ENCODE assay signal across 10 cellular contexts in the genomic region with DNA sequence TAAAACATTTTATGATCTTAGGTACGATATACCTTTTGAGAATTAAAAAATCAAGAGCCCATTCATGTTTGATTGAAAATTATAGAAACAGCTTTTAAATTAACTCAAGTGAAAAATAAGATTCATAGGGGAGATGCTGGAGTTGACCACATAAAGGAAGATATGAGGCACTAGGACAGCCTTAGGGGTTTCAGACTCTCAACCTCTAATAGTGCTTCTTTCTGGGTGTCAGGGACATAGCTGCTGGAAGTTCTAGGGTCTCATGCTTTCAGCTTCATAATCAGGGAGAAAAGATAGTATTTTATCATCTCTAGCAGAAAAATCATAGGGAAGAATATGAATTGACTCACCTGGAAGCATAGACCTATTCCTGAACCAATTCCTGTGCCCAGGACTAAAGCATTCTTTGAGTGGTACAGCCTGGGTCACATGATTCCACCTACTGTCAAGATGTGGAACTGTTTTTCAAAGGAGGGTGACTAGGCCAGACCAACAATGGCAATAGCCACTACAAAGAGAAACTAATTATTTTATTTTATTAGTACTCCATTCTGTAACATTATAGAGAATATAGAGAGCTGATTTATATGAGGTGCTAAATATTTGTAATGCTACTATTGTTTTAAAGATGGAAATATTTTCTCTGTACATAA. TPM values are rescaled to one million over a fixed set of nuclear protein-coding genes. Genes with fewer than 3 reads are reported as not detected.
DNase-seq lines count a peak whose midpoint lies in the region; ATAC-seq, FAIRE-seq and TF ChIP-seq lines count a peak whose summit lies in the region.
"Had no signal": no experiment of that assay in that cellular context is flagged by ENCODE, and none has a peak within 500 bp of the region (broad histone marks: within the 10 kb centered on the region; RNA-seq: fewer than 3 reads in every experiment).

No MANE protein-coding gene starts in this region.

- H3K36me3 Mint-ChIP-seq in CD8-positive, alpha-beta memory T cell = no peaks in the 10 kb centered on the region
- H3K36me3 Mint-ChIP-seq: naive B cell had no signal

- H3K27ac ChIP-seq in endothelial cell of umbilical vein (ENCODE audit: insufficient read depth, low read depth, low read length) (no peak overlapping the region), kidney (ENCODE audit: low read depth in 2 of 2, low read length in 2 of 2) (no peak overlapping the region)
- no peak overlapping the region for H3K27ac ChIP-seq in CD8-positive, alpha-beta memory T cell (ENCODE audit: low read depth, low read length)

- no peaks in the 10 kb centered on the region for H3K79me2 ChIP-seq in endothelial cell of umbilical vein (ENCODE audit: control insufficient read depth, insufficient read depth, low read length)

- H3K27me3 Mint-ChIP-seq in CD8-positive, alpha-beta memory T cell = peaks cover 0 to 6% of the 10 kb centered on the region in 2 donors

- H3K4me3 Mint-ChIP-seq in CD8-positive, alpha-beta memory T cell = no peak overlapping the region
- H3K4me3 Mint-ChIP-seq: naive B cell; T-helper 1 cell treated with Interleukin-12 subunit alpha and Interleukin-12 subunit beta and Interleukin-4 antibody, amounts not matched to agents 30 μg/mL and 1 μg/mL, for 36 hours had no signal

- intact Hi-C loops in endothelial cell of umbilical vein (cut with micrococcal nuclease) (loop anchor here (1.0 kb wide), 2 partner anchors 136 to 141 kb away; no protein-coding TSS in a partner anchor), kidney (cut with DNase I) (no loop called here)

- no peaks in the 10 kb centered on the region for H3K36me3 ChIP-seq in endothelial cell of umbilical vein (ENCODE audit: control insufficient read depth in 2 of 2, extremely low read depth in 1 of 2, insufficient read depth in 2 of 2, low read length in 2 of 2)
- H3K36me3 ChIP-seq in CD8-positive, alpha-beta memory T cell (ENCODE audit: insufficient read depth, low read length) = no peaks in the 10 kb centered on the region
- H3K36me3 ChIP-seq in kidney (ENCODE audit: control insufficient read depth in 1 of 2, insufficient read depth in 2 of 2, low read length in 2 of 2) = no peaks in the 10 kb centered on the region

- no peak overlapping the region for H3K27ac Mint-ChIP-seq in CD8-positive, alpha-beta memory T cell
- H3K27ac Mint-ChIP-seq: naive B cell; T-helper 1 cell treated with Interleukin-12 subunit alpha and Interleukin-12 subunit beta and Interleukin-4 antibody, amounts not matched to agents 30 μg/mL and 1 μg/mL, for 36 hours had no signal

- no TSS peak for BruUV-seq in endothelial cell of umbilical vein (replicated peaks; lab: Mats Ljungman, UMichigan)

- H3K9me3 ChIP-seq in endothelial cell of umbilical vein (replicated peaks; ENCODE audit: control insufficient read depth, insufficient read depth, low read length) = no peaks in the 10 kb centered on the region
- H3K9me3 ChIP-seq in CD8-positive, alpha-beta memory T cell (ENCODE audit: low read length) = no peaks in the 10 kb centered on the region
- H3K9me3 ChIP-seq in kidney (ENCODE audit: control insufficient read depth in 1 of 2, low read length in 2 of 2) = no peaks in the 10 kb centered on the region

- no peak for DNase-seq in GM12892 (ENCODE audit: insufficient read length)
- DNase-seq in endothelial cell of umbilical vein (ENCODE audit: low read depth, low spot score) = peak; percentile 27
- DNase-seq in NOMO-1 treated with DMSO at 0.1 percent for 48 hours (lab: John Stamatoyannopoulos, UW; ENCODE audit: unreplicated experiment) = no peak
- no peak for DNase-seq in CD8-positive, alpha-beta memory T cell
- DNase-seq in GF-D8 (lab: John Stamatoyannopoulos, UW) = no peak
- DNase-seq in kidney = no peak
- DNase-seq: naive B cell had no signal

- TF ChIP-seq POLR2A in GM12892 (IDR thresholded peaks at IDR 0.05; ENCODE audit: low read depth, low read length) (no peak), endothelial cell of umbilical vein (IDR thresholded peaks at IDR 0.05; ENCODE audit: low read depth, low read length) (no peak)

- no peaks in the 10 kb centered on the region for H3K9me3 Mint-ChIP-seq in CD8-positive, alpha-beta memory T cell
- H3K9me3 Mint-ChIP-seq: naive B cell; T-helper 1 cell treated with Interleukin-12 subunit alpha and Interleukin-12 subunit beta and Interleukin-4 antibody, amounts not matched to agents 30 μg/mL and 1 μg/mL, for 36 hours had no signal

- H3K9ac ChIP-seq in endothelial cell of umbilical vein (replicated peaks; ENCODE audit: extremely low read depth, insufficient read depth, low read length) (no peak overlapping the region), kidney (ENCODE audit: low read length in 2 of 2) (no peak overlapping the region)

- no peaks in the 10 kb centered on the region for H3K4me1 ChIP-seq in endothelial cell of umbilical vein (ENCODE audit: control insufficient read depth, extremely low read depth, insufficient read depth, low read length)
- no peaks in the 10 kb centered on the region for H3K4me1 ChIP-seq in CD8-positive, alpha-beta memory T cell (ENCODE audit: insufficient read depth, low read length)
- no peaks in the 10 kb centered on the region for H3K4me1 ChIP-seq in kidney (ENCODE audit: control insufficient read depth in 1 of 2, insufficient read depth in 1 of 2, low read depth in 1 of 2, low read length in 2 of 2)

- peak; percentile 23 to 26 for TF ChIP-seq CTCF in endothelial cell of umbilical vein (IDR thresholded peaks at IDR 0.05; ENCODE audit: extremely low read depth in 1 of 2, insufficient read depth in 1 of 2, low read depth in 1 of 2, low read length in 2 of 2)
- no peak for TF ChIP-seq CTCF in kidney (IDR thresholded peaks at IDR 0.05; ENCODE audit: borderline replicate concordance, extremely low read depth, insufficient read depth)

- FAIRE-seq in GM12892 (lab: Jason Lieb, UNC) = peak; percentile 24
- peak; percentile 69 for FAIRE-seq in endothelial cell of umbilical vein (lab: Jason Lieb, UNC)
- FAIRE-seq in kidney (lab: Jason Lieb, UNC) = no peak

- H3K4me3 ChIP-seq in endothelial cell of umbilical vein (replicated peaks in 1 of 3; ENCODE audit: insufficient read depth in 1 of 3, low read depth in 1 of 3, low read length in 3 of 3) (no peak overlapping the region), kidney (ENCODE audit: low read length in 2 of 2) (no peak overlapping the region)
- H3K4me3 ChIP-seq in CD8-positive, alpha-beta memory T cell (ENCODE audit: low read length) = no peak overlapping the region

- H3K27me3 ChIP-seq in endothelial cell of umbilical vein (ENCODE audit: control insufficient read depth in 2 of 2, insufficient read depth in 2 of 2, low read length in 2 of 2) = no peaks in the 10 kb centered on the region
- H3K27me3 ChIP-seq in CD8-positive, alpha-beta memory T cell (ENCODE audit: insufficient read depth, low read length, poor library complexity, severe bottlenecking) = no peaks in the 10 kb centered on the region

- H3K9me1 ChIP-seq in endothelial cell of umbilical vein (replicated peaks; ENCODE audit: control insufficient read depth, extremely low read depth, insufficient read depth, low read length) = no peaks in the 10 kb centered on the region

- no peak overlapping the region for H3K4me2 ChIP-seq in endothelial cell of umbilical vein (ENCODE audit: insufficient read depth, low read length)

- peak; percentile 52 for TF ChIP-seq RAD21 in Ishikawa (IDR thresholded peaks at IDR 0.05; ENCODE audit: low read depth)

- POLR2A ChIA-PET in endothelial cell of umbilical vein (lab: Charles Lee) = no interaction called here
- POLR2A ChIA-PET in CD8-positive, alpha-beta memory T cell (lab: Charles Lee) = no interaction called here

- no peak overlapping the region for H2AFZ ChIP-seq in endothelial cell of umbilical vein (ENCODE audit: low read depth, low read length)

- no peaks in the 10 kb centered on the region for H3K4me1 Mint-ChIP-seq in CD8-positive, alpha-beta memory T cell
- H3K4me1 Mint-ChIP-seq: naive B cell had no signal

- CTCF ChIA-PET in endothelial cell of umbilical vein (lab: Charles Lee) = interaction anchor here (1.0 kb wide), 1 partner anchor 86 kb away, joined by 3 read pairs; no protein-coding TSS in a partner anchor
- CTCF ChIA-PET in CD8-positive, alpha-beta memory T cell (lab: Charles Lee) = no interaction called here

- no peaks in the 10 kb centered on the region for H4K20me1 ChIP-seq in endothelial cell of umbilical vein (replicated peaks; ENCODE audit: control insufficient read depth, extremely low read depth, insufficient read depth, low read length)

- peak; percentile 77 for ATAC-seq in GM21825 (IDR thresholded peaks at IDR 0.05; ENCODE audit: unreplicated experiment)

- no peak for TF ChIP-seq EP300 in Ishikawa (IDR thresholded peaks at IDR 0.05; ENCODE audit: borderline replicate concordance)

- dilution Hi-C loops in endothelial cell of umbilical vein (cut with MboI; ENCODE audit: extremely low pct_ligation_motif_present, low sequenced_read_pairs) = no loop called here

TF ChIP-seq in Ishikawa, 13 proteins besides CTCF, POLR2A, EP300 and RAD21 (continues in another document):
- TF ChIP-seq CEBPB (IDR thresholded peaks at IDR 0.05) = no peak

TF ChIP-seq in endothelial cell of umbilical vein, 7 proteins besides CTCF, POLR2A, EP300 and RAD21 (continues in another document):
- no peak for TF ChIP-seq FOS (IDR thresholded peaks at IDR 0.05; ENCODE audit: borderline replicate concordance, insufficient read depth, low read length)
- no peak for TF ChIP-seq MYC (IDR thresholded peaks at IDR 0.05; ENCODE audit: low read depth, low read length)
- TF ChIP-seq, protein P1, sequence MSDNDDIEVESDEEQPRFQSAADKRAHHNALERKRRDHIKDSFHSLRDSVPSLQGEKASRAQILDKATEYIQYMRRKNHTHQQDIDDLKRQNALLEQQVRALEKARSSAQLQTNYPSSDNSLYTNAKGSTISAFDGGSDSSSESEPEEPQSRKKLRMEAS (IDR thresholded peaks at IDR 0.05; ENCODE audit: insufficient read depth, insufficient read length) = no peak
- TF ChIP-seq POLR2AphosphoS5 (IDR thresholded peaks at IDR 0.05; ENCODE audit: insufficient read depth, low read depth, low read length) = no peak
- TF ChIP-seq EZH2 (IDR thresholded peaks at IDR 0.05; ENCODE audit: borderline replicate concordance, low read depth, low read length, severe bottlenecking) = no peak
- no peak for TF ChIP-seq GATA2 (IDR thresholded peaks at IDR 0.05; ENCODE audit: insufficient read depth, insufficient read length, low read depth, low read length)

RNA-seq across cellular contexts. Expression of a gene that starts 27.8 kb away (rescaled TPM):
- 47.3 TPM for polyA plus RNA-seq in GM12892 (2012; ENCODE audit: missing spikeins)
- total RNA-seq in endothelial cell of umbilical vein = 82.7 and 85.8 TPM in 2 replicates
- polyA plus RNA-seq in endothelial cell of umbilical vein = 14.1 and 16.9 TPM in 2 replicates
- polyA plus RNA-seq in endothelial cell of umbilical vein (2011; cell fraction: cytosol; rRNA removed) = 30.0 and 37.7 TPM in 2 replicates
- polyA plus RNA-seq in endothelial cell of umbilical vein (2011; cell fraction: nucleus; rRNA removed) = 13.8 and 15.3 TPM in 2 replicates
- polyA plus RNA-seq in endothelial cell of umbilical vein (2012) = 33.4 and 62.0 TPM in 2 replicates
- polyA minus RNA-seq in endothelial cell of umbilical vein = 3.2 and 8.2 TPM in 2 replicates
- 6.5 TPM for polyA minus RNA-seq in endothelial cell of umbilical vein (2011; cell fraction: cytosol; rRNA and poly(A)+ RNA removed)
- 7.0 and 7.4 TPM in 2 replicates for polyA minus RNA-seq in endothelial cell of umbilical vein (2011; cell fraction: nucleus; rRNA and poly(A)+ RNA removed)
- 10 to 100 TPM; 50.0 to 54.1 TPM for total RNA-seq in CD8-positive, alpha-beta memory T cell
- polyA plus RNA-seq in CD8-positive, alpha-beta memory T cell = 3.1 TPM
- 5.8 TPM for total RNA-seq in kidney
- 2.6 TPM for polyA plus RNA-seq in kidney (ENCODE audit: insufficient read depth, low read depth, low replicate concordance)
